In the genomic region with DNA sequence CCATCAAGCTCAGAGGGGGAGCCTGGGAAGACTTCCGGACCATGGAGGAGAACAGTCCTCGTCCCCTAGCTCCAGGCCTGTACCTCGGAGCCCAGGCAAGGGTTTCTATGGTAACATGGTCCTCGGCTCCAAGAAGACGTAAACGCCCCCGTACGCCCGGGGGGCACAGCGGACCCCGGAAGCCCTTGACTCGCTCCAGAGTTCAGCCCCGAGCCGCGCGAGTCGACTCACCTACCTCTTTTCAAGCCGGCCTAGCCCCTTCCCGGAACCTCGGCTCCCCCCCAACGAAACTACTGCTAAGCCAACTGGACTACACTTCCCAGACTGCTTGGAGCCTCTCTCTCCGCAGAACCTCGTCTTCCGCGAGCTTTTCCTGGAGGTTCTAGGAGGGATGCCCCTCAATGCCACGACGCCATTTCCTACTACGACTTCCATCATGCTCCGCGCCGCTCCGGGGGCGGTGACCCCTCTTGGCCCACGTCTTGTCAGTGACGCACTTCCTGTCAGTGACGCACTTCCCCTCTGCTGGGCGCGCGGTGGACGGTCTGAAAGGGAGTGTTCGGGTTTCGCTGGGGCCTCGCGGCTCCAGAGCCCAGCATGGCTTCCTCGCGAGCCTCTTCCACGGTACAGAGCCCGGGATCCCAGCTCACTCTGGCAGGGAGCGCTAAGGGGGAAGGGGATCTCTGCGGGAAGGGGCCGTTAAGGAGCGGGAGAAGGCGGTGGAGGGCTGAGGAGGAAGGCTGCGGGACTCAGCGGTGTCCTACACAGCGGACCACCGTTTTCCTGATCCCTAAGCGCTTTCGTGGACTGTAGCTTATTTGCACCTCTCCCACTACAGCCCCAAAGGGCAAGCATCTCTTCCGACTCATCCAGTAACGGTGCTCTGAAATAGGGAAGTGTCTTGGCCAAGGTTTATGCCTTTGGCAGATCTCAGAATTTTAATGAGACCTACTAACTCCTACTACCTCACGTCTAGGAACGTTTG, we compare ENCODE assay signal across 1 cellular context.
TF ChIP-seq lines count a peak whose summit lies in the region.

A gene (minus strand): TSS at position 426 of the 985 bp plus-strand sequence. CDS start 3,065 bp downstream, outside the sequence.
A gene (plus strand): TSS at position 512 of the 985 bp plus-strand sequence. CDS start 86 bp downstream, at position 598.

TF ChIP-seq in HepG2, 621 proteins besides CTCF, POLR2A, EP300 and RAD21 (continued from another document and continues in another):
- TF ChIP-seq TGIF2 (CRISPR knock-in tag; IDR thresholded peaks at IDR 0.05) (0 out of 2 replicates have a peak, but pooled peaks have one; percentile 36), ZNF550 (CRISPR knock-in tag; IDR thresholded peaks at IDR 0.05; ENCODE audit: borderline replicate concordance) (0 out of 2 replicates have a peak, but pooled peaks have one; percentile 58), ZMYM4 (CRISPR knock-in tag; IDR thresholded peaks at IDR 0.05) (peak; percentile 59; the same call in 1 of the 2 replicates), RXRA (CRISPR knock-in tag; IDR thresholded peaks at IDR 0.05) (peak; percentile 90), CAMTA2 (CRISPR knock-in tag; IDR thresholded peaks at IDR 0.05; ENCODE audit: borderline replicate concordance) (peak; percentile 47; the same call in 1 of the 2 replicates), ZNF562 (CRISPR knock-in tag; IDR thresholded peaks at IDR 0.05; ENCODE audit: borderline replicate concordance) (no peak), MLLT10 (CRISPR knock-in tag; IDR thresholded peaks at IDR 0.05) (no peak), CHD4 (IDR thresholded peaks at IDR 0.05; ENCODE audit: borderline replicate concordance, low read length) (no peak), SAP130 (CRISPR knock-in tag; IDR thresholded peaks at IDR 0.05; ENCODE audit: low read depth) (peak; percentile 97), TMF1 (CRISPR knock-in tag; IDR thresholded peaks at IDR 0.05; ENCODE audit: low read depth) (no peak; the same call in 1 of the 2 replicates), SMAD3 (CRISPR knock-in tag; IDR thresholded peaks at IDR 0.05) (no peak)
- TF ChIP-seq, protein P1, sequence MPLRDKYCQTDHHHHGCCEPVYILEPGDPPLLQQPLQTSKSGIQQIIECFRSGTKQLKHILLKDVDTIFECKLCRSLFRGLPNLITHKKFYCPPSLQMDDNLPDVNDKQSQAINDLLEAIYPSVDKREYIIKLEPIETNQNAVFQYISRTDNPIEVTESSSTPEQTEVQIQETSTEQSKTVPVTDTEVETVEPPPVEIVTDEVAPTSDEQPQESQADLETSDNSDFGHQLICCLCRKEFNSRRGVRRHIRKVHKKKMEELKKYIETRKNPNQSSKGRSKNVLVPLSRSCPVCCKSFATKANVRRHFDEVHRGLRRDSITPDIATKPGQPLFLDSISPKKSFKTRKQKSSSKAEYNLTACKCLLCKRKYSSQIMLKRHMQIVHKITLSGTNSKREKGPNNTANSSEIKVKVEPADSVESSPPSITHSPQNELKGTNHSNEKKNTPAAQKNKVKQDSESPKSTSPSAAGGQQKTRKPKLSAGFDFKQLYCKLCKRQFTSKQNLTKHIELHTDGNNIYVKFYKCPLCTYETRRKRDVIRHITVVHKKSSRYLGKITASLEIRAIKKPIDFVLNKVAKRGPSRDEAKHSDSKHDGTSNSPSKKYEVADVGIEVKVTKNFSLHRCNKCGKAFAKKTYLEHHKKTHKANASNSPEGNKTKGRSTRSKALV (CRISPR knock-in tag; IDR thresholded peaks at IDR 0.05), result no peak
- TF ChIP-seq, protein P2, sequence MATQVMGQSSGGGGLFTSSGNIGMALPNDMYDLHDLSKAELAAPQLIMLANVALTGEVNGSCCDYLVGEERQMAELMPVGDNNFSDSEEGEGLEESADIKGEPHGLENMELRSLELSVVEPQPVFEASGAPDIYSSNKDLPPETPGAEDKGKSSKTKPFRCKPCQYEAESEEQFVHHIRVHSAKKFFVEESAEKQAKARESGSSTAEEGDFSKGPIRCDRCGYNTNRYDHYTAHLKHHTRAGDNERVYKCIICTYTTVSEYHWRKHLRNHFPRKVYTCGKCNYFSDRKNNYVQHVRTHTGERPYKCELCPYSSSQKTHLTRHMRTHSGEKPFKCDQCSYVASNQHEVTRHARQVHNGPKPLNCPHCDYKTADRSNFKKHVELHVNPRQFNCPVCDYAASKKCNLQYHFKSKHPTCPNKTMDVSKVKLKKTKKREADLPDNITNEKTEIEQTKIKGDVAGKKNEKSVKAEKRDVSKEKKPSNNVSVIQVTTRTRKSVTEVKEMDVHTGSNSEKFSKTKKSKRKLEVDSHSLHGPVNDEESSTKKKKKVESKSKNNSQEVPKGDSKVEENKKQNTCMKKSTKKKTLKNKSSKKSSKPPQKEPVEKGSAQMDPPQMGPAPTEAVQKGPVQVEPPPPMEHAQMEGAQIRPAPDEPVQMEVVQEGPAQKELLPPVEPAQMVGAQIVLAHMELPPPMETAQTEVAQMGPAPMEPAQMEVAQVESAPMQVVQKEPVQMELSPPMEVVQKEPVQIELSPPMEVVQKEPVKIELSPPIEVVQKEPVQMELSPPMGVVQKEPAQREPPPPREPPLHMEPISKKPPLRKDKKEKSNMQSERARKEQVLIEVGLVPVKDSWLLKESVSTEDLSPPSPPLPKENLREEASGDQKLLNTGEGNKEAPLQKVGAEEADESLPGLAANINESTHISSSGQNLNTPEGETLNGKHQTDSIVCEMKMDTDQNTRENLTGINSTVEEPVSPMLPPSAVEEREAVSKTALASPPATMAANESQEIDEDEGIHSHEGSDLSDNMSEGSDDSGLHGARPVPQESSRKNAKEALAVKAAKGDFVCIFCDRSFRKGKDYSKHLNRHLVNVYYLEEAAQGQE (IDR thresholded peaks at IDR 0.05; ENCODE audit: borderline replicate concordance in 1 of 2, low read depth in 1 of 2, low read length in 2 of 2), result no peak; a peak in 1 of 4 replicates
- TF ChIP-seq, protein P3, sequence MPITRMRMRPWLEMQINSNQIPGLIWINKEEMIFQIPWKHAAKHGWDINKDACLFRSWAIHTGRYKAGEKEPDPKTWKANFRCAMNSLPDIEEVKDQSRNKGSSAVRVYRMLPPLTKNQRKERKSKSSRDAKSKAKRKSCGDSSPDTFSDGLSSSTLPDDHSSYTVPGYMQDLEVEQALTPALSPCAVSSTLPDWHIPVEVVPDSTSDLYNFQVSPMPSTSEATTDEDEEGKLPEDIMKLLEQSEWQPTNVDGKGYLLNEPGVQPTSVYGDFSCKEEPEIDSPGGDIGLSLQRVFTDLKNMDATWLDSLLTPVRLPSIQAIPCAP (CRISPR knock-in tag; IDR thresholded peaks at IDR 0.05; ENCODE audit: low read depth), result no peak
- TF ChIP-seq, protein P4, sequence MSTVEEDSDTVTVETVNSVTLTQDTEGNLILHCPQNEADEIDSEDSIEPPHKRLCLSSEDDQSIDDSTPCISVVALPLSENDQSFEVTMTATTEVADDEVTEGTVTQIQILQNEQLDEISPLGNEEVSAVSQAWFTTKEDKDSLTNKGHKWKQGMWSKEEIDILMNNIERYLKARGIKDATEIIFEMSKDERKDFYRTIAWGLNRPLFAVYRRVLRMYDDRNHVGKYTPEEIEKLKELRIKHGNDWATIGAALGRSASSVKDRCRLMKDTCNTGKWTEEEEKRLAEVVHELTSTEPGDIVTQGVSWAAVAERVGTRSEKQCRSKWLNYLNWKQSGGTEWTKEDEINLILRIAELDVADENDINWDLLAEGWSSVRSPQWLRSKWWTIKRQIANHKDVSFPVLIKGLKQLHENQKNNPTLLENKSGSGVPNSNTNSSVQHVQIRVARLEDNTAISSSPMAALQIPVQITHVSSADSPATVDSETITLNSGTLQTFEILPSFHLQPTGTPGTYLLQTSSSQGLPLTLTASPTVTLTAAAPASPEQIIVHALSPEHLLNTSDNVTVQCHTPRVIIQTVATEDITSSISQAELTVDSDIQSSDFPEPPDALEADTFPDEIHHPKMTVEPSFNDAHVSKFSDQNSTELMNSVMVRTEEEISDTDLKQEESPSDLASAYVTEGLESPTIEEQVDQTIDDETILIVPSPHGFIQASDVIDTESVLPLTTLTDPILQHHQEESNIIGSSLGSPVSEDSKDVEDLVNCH (CRISPR knock-in tag; IDR thresholded peaks at IDR 0.05), result no peak
- TF ChIP-seq, protein P5, sequence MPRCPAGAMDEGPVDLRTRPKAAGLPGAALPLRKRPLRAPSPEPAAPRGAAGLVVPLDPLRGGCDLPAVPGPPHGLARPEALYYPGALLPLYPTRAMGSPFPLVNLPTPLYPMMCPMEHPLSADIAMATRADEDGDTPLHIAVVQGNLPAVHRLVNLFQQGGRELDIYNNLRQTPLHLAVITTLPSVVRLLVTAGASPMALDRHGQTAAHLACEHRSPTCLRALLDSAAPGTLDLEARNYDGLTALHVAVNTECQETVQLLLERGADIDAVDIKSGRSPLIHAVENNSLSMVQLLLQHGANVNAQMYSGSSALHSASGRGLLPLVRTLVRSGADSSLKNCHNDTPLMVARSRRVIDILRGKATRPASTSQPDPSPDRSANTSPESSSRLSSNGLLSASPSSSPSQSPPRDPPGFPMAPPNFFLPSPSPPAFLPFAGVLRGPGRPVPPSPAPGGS (CRISPR knock-in tag; IDR thresholded peaks at IDR 0.05), result peak; percentile 69; the same call in 1 of the 2 replicates
- TF ChIP-seq, protein P6, sequence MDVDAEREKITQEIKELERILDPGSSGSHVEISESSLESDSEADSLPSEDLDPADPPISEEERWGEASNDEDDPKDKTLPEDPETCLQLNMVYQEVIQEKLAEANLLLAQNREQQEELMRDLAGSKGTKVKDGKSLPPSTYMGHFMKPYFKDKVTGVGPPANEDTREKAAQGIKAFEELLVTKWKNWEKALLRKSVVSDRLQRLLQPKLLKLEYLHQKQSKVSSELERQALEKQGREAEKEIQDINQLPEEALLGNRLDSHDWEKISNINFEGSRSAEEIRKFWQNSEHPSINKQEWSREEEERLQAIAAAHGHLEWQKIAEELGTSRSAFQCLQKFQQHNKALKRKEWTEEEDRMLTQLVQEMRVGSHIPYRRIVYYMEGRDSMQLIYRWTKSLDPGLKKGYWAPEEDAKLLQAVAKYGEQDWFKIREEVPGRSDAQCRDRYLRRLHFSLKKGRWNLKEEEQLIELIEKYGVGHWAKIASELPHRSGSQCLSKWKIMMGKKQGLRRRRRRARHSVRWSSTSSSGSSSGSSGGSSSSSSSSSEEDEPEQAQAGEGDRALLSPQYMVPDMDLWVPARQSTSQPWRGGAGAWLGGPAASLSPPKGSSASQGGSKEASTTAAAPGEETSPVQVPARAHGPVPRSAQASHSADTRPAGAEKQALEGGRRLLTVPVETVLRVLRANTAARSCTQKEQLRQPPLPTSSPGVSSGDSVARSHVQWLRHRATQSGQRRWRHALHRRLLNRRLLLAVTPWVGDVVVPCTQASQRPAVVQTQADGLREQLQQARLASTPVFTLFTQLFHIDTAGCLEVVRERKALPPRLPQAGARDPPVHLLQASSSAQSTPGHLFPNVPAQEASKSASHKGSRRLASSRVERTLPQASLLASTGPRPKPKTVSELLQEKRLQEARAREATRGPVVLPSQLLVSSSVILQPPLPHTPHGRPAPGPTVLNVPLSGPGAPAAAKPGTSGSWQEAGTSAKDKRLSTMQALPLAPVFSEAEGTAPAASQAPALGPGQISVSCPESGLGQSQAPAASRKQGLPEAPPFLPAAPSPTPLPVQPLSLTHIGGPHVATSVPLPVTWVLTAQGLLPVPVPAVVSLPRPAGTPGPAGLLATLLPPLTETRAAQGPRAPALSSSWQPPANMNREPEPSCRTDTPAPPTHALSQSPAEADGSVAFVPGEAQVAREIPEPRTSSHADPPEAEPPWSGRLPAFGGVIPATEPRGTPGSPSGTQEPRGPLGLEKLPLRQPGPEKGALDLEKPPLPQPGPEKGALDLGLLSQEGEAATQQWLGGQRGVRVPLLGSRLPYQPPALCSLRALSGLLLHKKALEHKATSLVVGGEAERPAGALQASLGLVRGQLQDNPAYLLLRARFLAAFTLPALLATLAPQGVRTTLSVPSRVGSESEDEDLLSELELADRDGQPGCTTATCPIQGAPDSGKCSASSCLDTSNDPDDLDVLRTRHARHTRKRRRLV (CRISPR knock-in tag; IDR thresholded peaks at IDR 0.05), result no peak
- TF ChIP-seq, protein P7, sequence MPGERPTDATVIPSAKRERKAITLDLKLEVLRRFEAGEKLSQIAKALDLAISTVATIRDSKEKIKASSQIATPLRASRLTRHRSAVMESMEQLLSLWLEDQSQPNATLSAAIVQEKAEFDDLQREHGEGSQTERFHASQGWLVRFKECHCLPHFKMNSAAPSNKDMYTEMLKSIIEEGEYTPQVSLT (CRISPR knock-in tag; IDR thresholded peaks at IDR 0.05; ENCODE audit: borderline replicate concordance, low read depth), result no peak
- TF ChIP-seq, protein P8, sequence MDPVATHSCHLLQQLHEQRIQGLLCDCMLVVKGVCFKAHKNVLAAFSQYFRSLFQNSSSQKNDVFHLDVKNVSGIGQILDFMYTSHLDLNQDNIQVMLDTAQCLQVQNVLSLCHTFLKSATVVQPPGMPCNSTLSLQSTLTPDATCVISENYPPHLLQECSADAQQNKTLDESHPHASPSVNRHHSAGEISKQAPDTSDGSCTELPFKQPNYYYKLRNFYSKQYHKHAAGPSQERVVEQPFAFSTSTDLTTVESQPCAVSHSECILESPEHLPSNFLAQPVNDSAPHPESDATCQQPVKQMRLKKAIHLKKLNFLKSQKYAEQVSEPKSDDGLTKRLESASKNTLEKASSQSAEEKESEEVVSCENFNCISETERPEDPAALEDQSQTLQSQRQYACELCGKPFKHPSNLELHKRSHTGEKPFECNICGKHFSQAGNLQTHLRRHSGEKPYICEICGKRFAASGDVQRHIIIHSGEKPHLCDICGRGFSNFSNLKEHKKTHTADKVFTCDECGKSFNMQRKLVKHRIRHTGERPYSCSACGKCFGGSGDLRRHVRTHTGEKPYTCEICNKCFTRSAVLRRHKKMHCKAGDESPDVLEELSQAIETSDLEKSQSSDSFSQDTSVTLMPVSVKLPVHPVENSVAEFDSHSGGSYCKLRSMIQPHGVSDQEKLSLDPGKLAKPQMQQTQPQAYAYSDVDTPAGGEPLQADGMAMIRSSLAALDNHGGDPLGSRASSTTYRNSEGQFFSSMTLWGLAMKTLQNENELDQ (CRISPR knock-in tag; IDR thresholded peaks at IDR 0.05; ENCODE audit: borderline replicate concordance), result no peak
- TF ChIP-seq, protein P9, sequence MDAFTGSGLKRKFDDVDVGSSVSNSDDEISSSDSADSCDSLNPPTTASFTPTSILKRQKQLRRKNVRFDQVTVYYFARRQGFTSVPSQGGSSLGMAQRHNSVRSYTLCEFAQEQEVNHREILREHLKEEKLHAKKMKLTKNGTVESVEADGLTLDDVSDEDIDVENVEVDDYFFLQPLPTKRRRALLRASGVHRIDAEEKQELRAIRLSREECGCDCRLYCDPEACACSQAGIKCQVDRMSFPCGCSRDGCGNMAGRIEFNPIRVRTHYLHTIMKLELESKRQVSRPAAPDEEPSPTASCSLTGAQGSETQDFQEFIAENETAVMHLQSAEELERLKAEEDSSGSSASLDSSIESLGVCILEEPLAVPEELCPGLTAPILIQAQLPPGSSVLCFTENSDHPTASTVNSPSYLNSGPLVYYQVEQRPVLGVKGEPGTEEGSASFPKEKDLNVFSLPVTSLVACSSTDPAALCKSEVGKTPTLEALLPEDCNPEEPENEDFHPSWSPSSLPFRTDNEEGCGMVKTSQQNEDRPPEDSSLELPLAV (CRISPR knock-in tag; conservative IDR thresholded peaks at IDR 0.05; ENCODE audit: low read depth), result no peak
- TF ChIP-seq, protein P10, sequence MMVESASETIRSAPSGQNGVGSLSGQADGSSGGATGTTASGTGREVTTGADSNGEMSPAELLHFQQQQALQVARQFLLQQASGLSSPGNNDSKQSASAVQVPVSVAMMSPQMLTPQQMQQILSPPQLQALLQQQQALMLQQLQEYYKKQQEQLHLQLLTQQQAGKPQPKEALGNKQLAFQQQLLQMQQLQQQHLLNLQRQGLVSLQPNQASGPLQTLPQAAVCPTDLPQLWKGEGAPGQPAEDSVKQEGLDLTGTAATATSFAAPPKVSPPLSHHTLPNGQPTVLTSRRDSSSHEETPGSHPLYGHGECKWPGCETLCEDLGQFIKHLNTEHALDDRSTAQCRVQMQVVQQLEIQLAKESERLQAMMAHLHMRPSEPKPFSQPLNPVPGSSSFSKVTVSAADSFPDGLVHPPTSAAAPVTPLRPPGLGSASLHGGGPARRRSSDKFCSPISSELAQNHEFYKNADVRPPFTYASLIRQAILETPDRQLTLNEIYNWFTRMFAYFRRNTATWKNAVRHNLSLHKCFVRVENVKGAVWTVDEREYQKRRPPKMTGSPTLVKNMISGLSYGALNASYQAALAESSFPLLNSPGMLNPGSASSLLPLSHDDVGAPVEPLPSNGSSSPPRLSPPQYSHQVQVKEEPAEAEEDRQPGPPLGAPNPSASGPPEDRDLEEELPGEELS (CRISPR knock-in tag; IDR thresholded peaks at IDR 0.05), result no peak; the same call in 1 of the 2 replicates
